In genomic region chr2:148933456-148933855, GRCh38 we compare ENCODE assay signal across 20 cellular contexts. TPM values are rescaled to one million over a fixed set of nuclear protein-coding genes. Genes with fewer than 3 reads are reported as not detected.
DNase-seq lines count a peak whose midpoint lies in the region; ATAC-seq, FAIRE-seq and TF ChIP-seq lines count a peak whose summit lies in the region.
"Had no signal": no experiment of that assay in that cellular context is flagged by ENCODE, and none has a peak within 500 bp of the region (broad histone marks: within the 10 kb centered on the region; RNA-seq: fewer than 3 reads in every experiment).

No MANE protein-coding gene starts in this region.

- TF ChIP-seq EP300 in HepG2 (IDR thresholded peaks at IDR 0.05; ENCODE audit: low read depth in 2 of 2, low read length in 2 of 2) = no peak
- no peak for TF ChIP-seq EP300 in HepG2 (CRISPR knock-in tag; IDR thresholded peaks at IDR 0.05; ENCODE audit: borderline replicate concordance)

- H2BK15ac ChIP-seq in mesenchymal stem cell (ENCODE audit: low read depth, poor library complexity, severe bottlenecking) = no peak overlapping the region

- no TSS peak for BruUV-seq in HepG2 (replicated peaks; lab: Mats Ljungman, UMichigan)

- no peak for TF ChIP-seq CTCF in HepG2 (CRISPR knock-in tag; IDR thresholded peaks at IDR 0.05)
- TF ChIP-seq CTCF in right lobe of liver (IDR thresholded peaks at IDR 0.05) = no peak

- DNase-seq in HepG2 (ENCODE audit: low spot score) (no peak), right lobe of liver (no peak), mesenchymal stem cell (no peak), trophoblast cell (no peak), DMS79 treated with DMSO at 0.1 percent for 48 hours (lab: John Stamatoyannopoulos, UW) (no peak)
- DNase-seq in activated naive CD4-positive, alpha-beta T cell treated with anti-CD3 and anti-CD28 coated beads, Interleukin-2, amount 50 U/mL, for 16 hours = no peak
- DNase-seq: AML-193; Caco-2; CD4-positive, alpha-beta T cell; GDM1; H7 had no signal

- TF ChIP-seq RAD21 in HepG2 (CRISPR knock-in tag; IDR thresholded peaks at IDR 0.05) = no peak

- no peak overlapping the region for H4K12ac ChIP-seq in trophoblast cell (ENCODE audit: low read depth, low read length)

- no peak for ATAC-seq in HepG2
- no peak for ATAC-seq in right lobe of liver
- ATAC-seq in GM18517 (IDR thresholded peaks at IDR 0.05; ENCODE audit: unreplicated experiment) = no peak
- ATAC-seq: A549, GM23338, HCT116 had no signal

- H3K18ac ChIP-seq in mesenchymal stem cell (ENCODE audit: low read depth in 1 of 2, low read length in 2 of 2) (no peak overlapping the region), trophoblast cell (ENCODE audit: low read length) (no peak overlapping the region)

- in situ Hi-C loops in HepG2 (cut with HindIII; ENCODE audit: extremely low pct_ligation_motif_present, low pct_unique_long_range_greater_than_20kb) = no loop called here

- no peaks in the 10 kb centered on the region for H3K79me1 ChIP-seq in mesenchymal stem cell (replicated peaks; ENCODE audit: low read length, poor library complexity, severe bottlenecking)
- no peaks in the 10 kb centered on the region for H3K79me1 ChIP-seq in trophoblast cell (ENCODE audit: low read length)

- H3K4me1 ChIP-seq in HepG2 (ENCODE audit: insufficient read depth, low read length) (no peaks in the 10 kb centered on the region), right lobe of liver (no peaks in the 10 kb centered on the region), mesenchymal stem cell (ENCODE audit: control insufficient read depth, insufficient read depth, low read depth, low read length) (no peaks in the 10 kb centered on the region), trophoblast cell (ENCODE audit: control insufficient read depth in 1 of 2, insufficient read depth in 2 of 2, low read length in 2 of 2) (no peaks in the 10 kb centered on the region)
- H3K4me1 ChIP-seq: A549, Caco-2 had no signal

- CTCF ChIA-PET in HepG2 (lab: Yijun Ruan, JAX; ENCODE audit: low intra/inter-chr PET ratio, low total read pairs) = no interaction called here

- peak overlapping the region; percentile 22 for H4K8ac ChIP-seq in mesenchymal stem cell (ENCODE audit: low read length)
- no peak overlapping the region for H4K8ac ChIP-seq in trophoblast cell (ENCODE audit: low read depth, low read length)

- H4K20me1 ChIP-seq in HepG2 (ENCODE audit: insufficient read depth, low read length) = no peaks in the 10 kb centered on the region

- H3K4me3 ChIP-seq in HepG2 (replicated peaks in 1 of 3; ENCODE audit: insufficient read depth in 1 of 3, low read depth in 2 of 3, low read length in 3 of 3) (no peak overlapping the region), right lobe of liver (no peak overlapping the region), mesenchymal stem cell (ENCODE audit: insufficient read depth in 1 of 2, low read depth in 1 of 2, low read length in 2 of 2) (no peak overlapping the region), trophoblast cell (ENCODE audit: low read depth, low read length) (peak overlapping the region; percentile 58)
- H3K4me3 ChIP-seq: A549, GM23338 had no signal

- H3K36me3 ChIP-seq in HepG2 (replicated peaks in 1 of 2; ENCODE audit: control insufficient read depth in 1 of 2, insufficient read depth in 2 of 2, low read length in 2 of 2) (no peaks in the 10 kb centered on the region), right lobe of liver (no peaks in the 10 kb centered on the region), mesenchymal stem cell (ENCODE audit: control insufficient read depth in 1 of 2, insufficient read depth in 2 of 2, low read depth in 1 of 2, low read length in 2 of 2) (no peaks in the 10 kb centered on the region), trophoblast cell (ENCODE audit: control insufficient read depth in 1 of 2, insufficient read depth in 2 of 2, low read length in 2 of 2) (peaks cover 0 to 2% of the 10 kb centered on the region in 2 experiments)

- H3K27me3 ChIP-seq in HepG2 (ENCODE audit: control insufficient read depth in 1 of 2, insufficient read depth in 2 of 2, low read length in 2 of 2) = no peaks in the 10 kb centered on the region; a peak in 1 of 5 replicates
- no peaks in the 10 kb centered on the region for H3K27me3 ChIP-seq in right lobe of liver
- H3K27me3 ChIP-seq in mesenchymal stem cell (ENCODE audit: control insufficient read depth in 1 of 2, insufficient read depth in 1 of 2, low read length in 2 of 2) = peaks cover 0 to 28% of the 10 kb centered on the region in 2 experiments
- no peaks in the 10 kb centered on the region for H3K27me3 ChIP-seq in trophoblast cell (ENCODE audit: insufficient read depth, low read length)

- no peak overlapping the region for H3K4me2 ChIP-seq in HepG2 (ENCODE audit: low read depth, low read length)
- H3K4me2 ChIP-seq in mesenchymal stem cell (ENCODE audit: low read length, poor library complexity, severe bottlenecking) = no peak overlapping the region
- H3K4me2 ChIP-seq in trophoblast cell (ENCODE audit: low read length) = no peak overlapping the region
- H3K4me2 ChIP-seq: A549, GM23338 had no signal

- H4K91ac ChIP-seq in mesenchymal stem cell (ENCODE audit: low read length) = peak overlapping the region; percentile 64
- no peak overlapping the region for H4K91ac ChIP-seq in trophoblast cell (ENCODE audit: low read depth, low read length)

- H2BK5ac ChIP-seq in mesenchymal stem cell (ENCODE audit: low read depth, low read length, poor library complexity, severe bottlenecking) = no peak overlapping the region
- H2BK5ac ChIP-seq in trophoblast cell (ENCODE audit: low read depth, low read length, poor library complexity) = no peak overlapping the region

- H3K79me2 ChIP-seq in HepG2 (ENCODE audit: insufficient read depth, low read length) (no peaks in the 10 kb centered on the region), trophoblast cell (ENCODE audit: control insufficient read depth, insufficient read depth, low read length, poor library complexity) (no peaks in the 10 kb centered on the region)

- TF ChIP-seq POLR2A in HepG2 (IDR thresholded peaks at IDR 0.05; ENCODE audit: insufficient read depth in 1 of 2, low read depth in 2 of 2, low read length in 2 of 2) (no peak), right lobe of liver (IDR thresholded peaks at IDR 0.05) (no peak)

- intact Hi-C loops in HepG2 (cut with micrococcal nuclease; ENCODE audit: unreplicated experiment) = no loop called here
- intact Hi-C loops in right lobe of liver (cut with DNase I) = no loop called here

- no peak overlapping the region for H3K9ac ChIP-seq in HepG2 (ENCODE audit: insufficient read depth, low read depth, low read length)
- H3K9ac ChIP-seq in mesenchymal stem cell (ENCODE audit: low read length) = no peak overlapping the region
- H3K9ac ChIP-seq in trophoblast cell (ENCODE audit: low read length) = no peak overlapping the region

- H3K27ac ChIP-seq in HepG2 (ENCODE audit: extremely low read length, insufficient read depth, low read length) (no peak overlapping the region), right lobe of liver (no peak overlapping the region), mesenchymal stem cell (ENCODE audit: low read length, poor library complexity, severe bottlenecking) (no peak overlapping the region), trophoblast cell (ENCODE audit: low read depth, low read length) (no peak overlapping the region)
- H3K27ac ChIP-seq: 22Rv1, A549, C4-2B had no signal

- no peak for FAIRE-seq in HepG2 (lab: Jason Lieb, UNC)
- FAIRE-seq: A549, D721Med, GM18507 had no signal

- H3K9me3 ChIP-seq in HepG2 (ENCODE audit: low read length) (no peaks in the 10 kb centered on the region), right lobe of liver (no peaks in the 10 kb centered on the region), mesenchymal stem cell (ENCODE audit: control insufficient read depth, low read length) (no peaks in the 10 kb centered on the region), trophoblast cell (ENCODE audit: insufficient read depth, low read depth, low read length) (peaks cover 5% of the 10 kb centered on the region)
- H3K9me3 ChIP-seq: A549, Caco-2 had no signal

- no peak overlapping the region for H3K23ac ChIP-seq in mesenchymal stem cell (ENCODE audit: low read length in 2 of 2)
- peak overlapping the region; percentile 99 for H3K23ac ChIP-seq in trophoblast cell (ENCODE audit: low read length)

- POLR2A ChIA-PET in HepG2 (lab: Yijun Ruan, JAX) = no interaction called here

- H3K4ac ChIP-seq in mesenchymal stem cell (ENCODE audit: low read depth in 1 of 2, low read length in 2 of 2) (no peak overlapping the region), trophoblast cell (ENCODE audit: low read depth, low read length) (no peak overlapping the region)

- WGBS in HepG2 (ENCODE audit: low lambda C conversion rate) = 37% methylated on average over 7 of the region's 7 CpGs
- 87% methylated on average over 7 of the region's 7 CpGs for WGBS in right lobe of liver (ENCODE audit: insufficient coverage, low coverage, low lambda C conversion rate, missing lambda C conversion rate)
- 95% methylated on average over 7 of the region's 7 CpGs for whole genome bisulfite sequencing in mesenchymal stem cell
- WGBS in trophoblast cell (ENCODE audit: extremely low coverage, insufficient coverage, insufficient read length) = 100% methylated on average over 4 of the region's 7 CpGs

- H2AK5ac ChIP-seq in mesenchymal stem cell (ENCODE audit: low read length, severe bottlenecking) = no peak overlapping the region
- no peak overlapping the region for H2AK5ac ChIP-seq in trophoblast cell (ENCODE audit: low read length)

- H2BK120ac ChIP-seq in mesenchymal stem cell (ENCODE audit: low read depth, low read length) (no peak overlapping the region), trophoblast cell (ENCODE audit: insufficient read depth, low read length, poor library complexity) (no peak overlapping the region)

- H3K14ac ChIP-seq in mesenchymal stem cell (ENCODE audit: low read length in 2 of 2) = peak overlapping the region in 1 of 2 experiments; percentile 78
- H3K14ac ChIP-seq in trophoblast cell (ENCODE audit: low read length) = no peak overlapping the region

- H2BK12ac ChIP-seq in mesenchymal stem cell (ENCODE audit: low read length in 2 of 2) (no peak overlapping the region), trophoblast cell (ENCODE audit: low read length) (no peak overlapping the region)

- H2AFZ ChIP-seq in HepG2 (ENCODE audit: low read length) (no peak overlapping the region), mesenchymal stem cell (ENCODE audit: low read depth, low read length) (no peak overlapping the region), trophoblast cell (ENCODE audit: insufficient read depth, low read length, poor library complexity) (no peak overlapping the region)
- H2AFZ ChIP-seq: GM23338 had no signal

RNA-seq across cellular contexts. Expression of gene KIF5C, which starts 58.4 kb away (rescaled TPM):
- total RNA-seq in HepG2 (2016; rRNA removed; fragmentation: Illumina TruSeq; extraction: Trizol) = 0.15 TPM in 2 replicates
- total RNA-seq in HepG2 (2016; cell fraction: cytosol; rRNA removed; fragmentation: Illumina TruSeq; extraction: Trizol; ENCODE audit: low read depth) = not detected in 2 replicates
- total RNA-seq in HepG2 (2016; cell fraction: insoluble cytoplasmic fraction; rRNA removed; fragmentation: Illumina TruSeq; extraction: Trizol) = 0.13 and 0.31 TPM in 2 replicates
- 0.09 TPM in 1 of 2 replicates, not detected in the other for total RNA-seq in HepG2 (2016; cell fraction: membrane; rRNA removed; fragmentation: Illumina TruSeq; extraction: Trizol)
- 0.31 and 0.47 TPM in 2 replicates for total RNA-seq in HepG2 (2016; cell fraction: nucleus; rRNA removed; fragmentation: Illumina TruSeq; extraction: Trizol)
- 0.17 and 0.20 TPM in 2 replicates for polyA plus RNA-seq in HepG2 (2011; rRNA removed)
- 0.05 and 0.21 TPM in 2 replicates for polyA plus RNA-seq in HepG2 (2011; cell fraction: cytosol; rRNA removed)
- 0.37 and 0.74 TPM in 2 replicates for polyA plus RNA-seq in HepG2 (2011; cell fraction: nucleus; rRNA removed)
- 0.16 and 0.43 TPM in 2 replicates for polyA plus RNA-seq in HepG2 (2012)
- not detected in 2 replicates for polyA plus RNA-seq in HepG2 (2016; cell fraction: cytosol; fragmentation: Illumina TruSeq; extraction: Trizol; ENCODE audit: low read depth)
- polyA plus RNA-seq in HepG2 (2016; cell fraction: insoluble cytoplasmic fraction; fragmentation: Illumina TruSeq; extraction: Trizol; ENCODE audit: low read depth) = 0.12 and 0.17 TPM in 2 replicates
- 0.03 TPM in 1 of 2 replicates, not detected in the other for polyA plus RNA-seq in HepG2 (2016; cell fraction: membrane; fragmentation: Illumina TruSeq; extraction: Trizol; ENCODE audit: low read depth)
- 0.19 and 0.63 TPM in 2 replicates for polyA plus RNA-seq in HepG2 (2016; cell fraction: nucleus; fragmentation: Illumina TruSeq; extraction: Trizol; ENCODE audit: insufficient read depth, low read depth)
- 1.1 TPM in 1 of 2 replicates, not detected in the other for polyA minus RNA-seq in HepG2 (2011; rRNA and poly(A)+ RNA removed; ENCODE audit: low replicate concordance)
- polyA minus RNA-seq in HepG2 (2011; cell fraction: cytosol; rRNA and poly(A)+ RNA removed) = 0.20 and 0.88 TPM in 2 replicates
- polyA minus RNA-seq in HepG2 (2011; cell fraction: nucleus; rRNA and poly(A)+ RNA removed) = 0.77 and 0.99 TPM in 2 replicates
- 1 to 10 TPM in 1 of 6 experiments, under 1 TPM in 5; 0.07 to 1.1 (median 0.34) TPM for total RNA-seq in right lobe of liver
- polyA plus RNA-seq in mesenchymal stem cell (2013, experiment 1 of 2) = 0.15 TPM
- 0.21 TPM for polyA plus RNA-seq in mesenchymal stem cell (2013, experiment 2 of 2)
- polyA plus RNA-seq in trophoblast cell (2013) = 1.7 and 1.8 TPM in 2 replicates
- total RNA-seq: HT-29 had no signal
